In genomic region chr4:682490-683172, GRCh38 we compare ENCODE assay signal across 18 cellular contexts. TPM values are rescaled to one million over a fixed set of nuclear protein-coding genes. Genes with fewer than 3 reads are reported as not detected.
DNase-seq lines count a peak whose midpoint lies in the region; ATAC-seq and TF ChIP-seq lines count a peak whose summit lies in the region.
"Had no signal": no experiment of that assay in that cellular context is flagged by ENCODE, and none has a peak within 500 bp of the region (broad histone marks: within the 10 kb centered on the region; RNA-seq: fewer than 3 reads in every experiment).

No MANE protein-coding gene starts in this region.

- TF ChIP-seq POLR2A in breast epithelium (IDR thresholded peaks at IDR 0.05) (no peak), tibial nerve (IDR thresholded peaks at IDR 0.05) (no peak)

- no peak overlapping the region for H4K91ac ChIP-seq in H9 (ENCODE audit: insufficient read length, low read depth, low read length)

- H4K20me1 ChIP-seq in H9 (ENCODE audit: control insufficient read depth, insufficient read depth, insufficient read length): no peaks in the 10 kb centered on the region

- H3K9ac ChIP-seq in H9 (ENCODE audit: extremely low read depth, insufficient read length, low read length): no peak overlapping the region
- H3K9ac ChIP-seq in duodenal mucosa (ENCODE audit: low read depth in 1 of 2, low read length in 2 of 2): peak overlapping the region; percentile 12 to 54

- H3K23me2 ChIP-seq in H9 (ENCODE audit: insufficient read length, low read depth, low read length, poor library complexity, severe bottlenecking): peaks cover 5% of the 10 kb centered on the region

- TF ChIP-seq EP300 in tibial nerve (IDR thresholded peaks at IDR 0.05): no peak

- H3K9me3 Mint-ChIP-seq in MCF 10A (ENCODE audit: unreplicated experiment): no peaks in the 10 kb centered on the region
- H3K9me3 Mint-ChIP-seq in H9: no peaks in the 10 kb centered on the region; a peak in 1 of 5 replicates
- no peaks in the 10 kb centered on the region for H3K9me3 Mint-ChIP-seq in stimulated activated effector memory CD8-positive, alpha-beta T cell treated with anti-CD3 and anti-CD28 coated beads, Interleukin-12 subunit alpha, Interleukin-12 subunit beta, amount 100 ng/mL, for 72 hours

- peaks cover 12% of the 10 kb centered on the region for H3K36me3 Mint-ChIP-seq in MCF 10A (ENCODE audit: insufficient read depth, unreplicated experiment)
- H3K36me3 Mint-ChIP-seq in H9 (ENCODE audit: insufficient read depth in 1 of 3, low read depth in 3 of 3): peaks cover 0 to under 1% (median 0%) of the 10 kb centered on the region in 3 experiments; a peak in 2 of 7 replicates
- peaks cover 5% of the 10 kb centered on the region for H3K36me3 Mint-ChIP-seq in stimulated activated effector memory CD8-positive, alpha-beta T cell treated with anti-CD3 and anti-CD28 coated beads, Interleukin-12 subunit alpha, Interleukin-12 subunit beta, amount 100 ng/mL, for 72 hours

- H2BK20ac ChIP-seq in H9 (ENCODE audit: low read depth, low read length, poor library complexity, severe bottlenecking): no peak overlapping the region

- H4K5ac ChIP-seq in H9 (ENCODE audit: insufficient read length, low read depth, low read length): no peak overlapping the region

- H2AFZ ChIP-seq in H9 (ENCODE audit: low read length): no peak overlapping the region

- ATAC-seq in stimulated activated effector memory CD8-positive, alpha-beta T cell treated with anti-CD3 and anti-CD28 coated beads, Interleukin-12 subunit alpha, Interleukin-12 subunit beta, amount 100 ng/mL, for 72 hours: no peak
- ATAC-seq in lower lobe of right lung: no peak

- no CpG with 5 or more reads among the region's 23 CpGs for WGBS in H9 (ENCODE audit: extremely low coverage, insufficient read length, low lambda C conversion rate)
- WGBS in tibial nerve, 2 donors: 89 to 93% methylated on average over 12 to 21 of the region's 23 CpGs

- H2BK5ac ChIP-seq in H9 (ENCODE audit: insufficient read length, low read length): no peak overlapping the region

- H3K27ac ChIP-seq in breast epithelium (no peak overlapping the region), H9 (ENCODE audit: insufficient read length, low read depth, low read length) (no peak overlapping the region), duodenal mucosa (ENCODE audit: low read depth, low read length) (no peak overlapping the region), lower lobe of right lung (no peak overlapping the region), tibial nerve (no peak overlapping the region)
- H3K27ac ChIP-seq: body of pancreas had no signal

- H3K14ac ChIP-seq in H9 (ENCODE audit: insufficient read depth, low read length): no peak overlapping the region

- peaks cover 13% of the 10 kb centered on the region in 2 donors for H3K4me1 ChIP-seq in breast epithelium
- H3K4me1 ChIP-seq in H9 (ENCODE audit: insufficient read depth, low read length): no peaks in the 10 kb centered on the region
- H3K4me1 ChIP-seq in duodenal mucosa (ENCODE audit: control insufficient read depth in 1 of 2, insufficient read depth in 2 of 2, low read length in 2 of 2): peaks cover 53 to 61% of the 10 kb centered on the region in 2 donors
- peaks cover 35% of the 10 kb centered on the region for H3K4me1 ChIP-seq in lower lobe of right lung
- H3K4me1 ChIP-seq in tibial nerve: peaks cover 0 to 47% (median 12%) of the 10 kb centered on the region in 4 donors

- H3K23ac ChIP-seq in H9 (ENCODE audit: insufficient read length, low read depth, low read length): no peak overlapping the region

- H3K9me3 ChIP-seq in breast epithelium: no peaks in the 10 kb centered on the region
- H3K9me3 ChIP-seq in H9 (ENCODE audit: control insufficient read depth, low read depth, low read length): no peaks in the 10 kb centered on the region
- no peaks in the 10 kb centered on the region for H3K9me3 ChIP-seq in duodenal mucosa (ENCODE audit: control insufficient read depth in 1 of 2, low read length in 2 of 2)
- H3K9me3 ChIP-seq in lower lobe of right lung: no peaks in the 10 kb centered on the region
- no peaks in the 10 kb centered on the region for H3K9me3 ChIP-seq in tibial nerve
- H3K9me3 ChIP-seq: BE2C, body of pancreas had no signal

- H3T11ph ChIP-seq in H9 (ENCODE audit: low read length): no peak overlapping the region

- DNase-seq in breast epithelium (ENCODE audit: low spot score in 2 of 2) (no peak), MCF 10A (ENCODE audit: unreplicated experiment) (no peak), H9 (peak; percentile 28), middle frontal gyrus (ENCODE audit: extremely low spot score, low spot score) (no peak), lower lobe of right lung (no peak), tibial nerve (ENCODE audit: low spot score in 2 of 2) (no peak)
- DNase-seq in stimulated activated effector memory CD8-positive, alpha-beta T cell treated with anti-CD3 and anti-CD28 coated beads, Interleukin-12 subunit alpha, Interleukin-12 subunit beta, amount 100 ng/mL, for 72 hours (ENCODE audit: low spot score in 2 of 2): no peak
- DNase-seq: BE2C; foreskin fibroblast; NCI-H446 treated with DMSO at 0.1 percent for 48 hours; stimulated activated CD4-positive, alpha-beta T cell treated with anti-CD3 and anti-CD28 coated beads, Interleukin-1b, Interleukin-23, amount 100 ng/mL, for 48 hours; stimulated activated CD8-positive, alpha-beta memory T cell treated with anti-CD3 and anti-CD28 coated beads, Interleukin-4, amount 100 ng/mL, for 48 hours had no signal

- H3K4ac ChIP-seq in H9 (ENCODE audit: low read depth, low read length): no peak overlapping the region

- no peak overlapping the region for H2BK120ac ChIP-seq in H9 (ENCODE audit: low read depth, low read length, poor library complexity, severe bottlenecking)

- no peak overlapping the region for H3K4me2 ChIP-seq in H9 (ENCODE audit: insufficient read depth, insufficient read length, low read length)

- BruUV-seq in MCF 10A (replicated peaks; lab: Mats Ljungman, UMichigan): no TSS peak

- H3K18ac ChIP-seq in H9 (ENCODE audit: insufficient read length, low read depth, low read length): no peak overlapping the region

- no peaks in the 10 kb centered on the region for H3K79me2 ChIP-seq in H9 (ENCODE audit: insufficient read depth, low read length)

- POLR2A ChIA-PET in MCF 10A (lab: Yijun Ruan, JAX): no interaction called here

- no peak for TF ChIP-seq CTCF in breast epithelium (IDR thresholded peaks at IDR 0.05)
- TF ChIP-seq CTCF in MCF 10A (IDR thresholded peaks at IDR 0.05; ENCODE audit: unreplicated experiment): no peak
- TF ChIP-seq CTCF in H9 (conservative IDR thresholded peaks at IDR 0.05): no peak
- no peak for TF ChIP-seq CTCF in lower lobe of right lung (IDR thresholded peaks at IDR 0.05)
- no peak for TF ChIP-seq CTCF in tibial nerve (IDR thresholded peaks at IDR 0.05)

- H2AK5ac ChIP-seq in H9 (ENCODE audit: insufficient read length, low read length): no peak overlapping the region

- H2BK15ac ChIP-seq in H9 (ENCODE audit: low read depth, low read length): no peak overlapping the region

- H3K4me3 ChIP-seq in breast epithelium (peak overlapping the region in 2 of 3 donors; percentile 63 to 92), duodenal mucosa (ENCODE audit: low read depth in 1 of 2, low read length in 2 of 2) (peak overlapping the region in 1 of 2 donors; percentile 48), lower lobe of right lung (no peak overlapping the region), tibial nerve (no peak overlapping the region)
- H3K4me3 ChIP-seq: body of pancreas had no signal

- H3K56ac ChIP-seq in H9 (ENCODE audit: insufficient read length, low read depth, low read length): no peak overlapping the region

- no peaks in the 10 kb centered on the region for H3K27me3 ChIP-seq in breast epithelium
- no peaks in the 10 kb centered on the region for H3K27me3 ChIP-seq in H9 (ENCODE audit: insufficient read depth, low read length)
- no peaks in the 10 kb centered on the region for H3K27me3 ChIP-seq in duodenal mucosa (ENCODE audit: control insufficient read depth in 1 of 2, insufficient read depth in 2 of 2, low read length in 2 of 2)
- no peaks in the 10 kb centered on the region for H3K27me3 ChIP-seq in lower lobe of right lung (ENCODE audit: low read depth)
- H3K27me3 ChIP-seq in tibial nerve: no peaks in the 10 kb centered on the region
- H3K27me3 ChIP-seq: BE2C, body of pancreas had no signal

- H3K36me3 ChIP-seq in breast epithelium: no peaks in the 10 kb centered on the region
- no peaks in the 10 kb centered on the region for H3K36me3 ChIP-seq in duodenal mucosa (ENCODE audit: control insufficient read depth in 1 of 2, insufficient read depth in 2 of 2, low read length in 2 of 2)
- H3K36me3 ChIP-seq in lower lobe of right lung: no peaks in the 10 kb centered on the region
- no peaks in the 10 kb centered on the region for H3K36me3 ChIP-seq in tibial nerve
- H3K36me3 ChIP-seq: BE2C had no signal

- CTCF ChIA-PET in MCF 10A (lab: Yijun Ruan, JAX): no interaction called here

- H3K27me3 Mint-ChIP-seq in MCF 10A (ENCODE audit: insufficient read depth, unreplicated experiment): no peaks in the 10 kb centered on the region
- H3K27me3 Mint-ChIP-seq in H9 (ENCODE audit: low read depth): peaks cover 11% of the 10 kb centered on the region
- H3K27me3 Mint-ChIP-seq: progenitor cell of endocrine pancreas had no signal

- no peaks in the 10 kb centered on the region for H3K79me1 ChIP-seq in H9 (ENCODE audit: insufficient read depth, low read depth, low read length, poor library complexity, severe bottlenecking)

- H3K27ac Mint-ChIP-seq in MCF 10A (ENCODE audit: low read depth, unreplicated experiment) (no peak overlapping the region), H9 (no peak overlapping the region; a peak in 1 of 7 replicates)
- no peak overlapping the region for H3K27ac Mint-ChIP-seq in stimulated activated effector memory CD8-positive, alpha-beta T cell treated with anti-CD3 and anti-CD28 coated beads, Interleukin-12 subunit alpha, Interleukin-12 subunit beta, amount 100 ng/mL, for 72 hours
- H3K27ac Mint-ChIP-seq: progenitor cell of endocrine pancreas had no signal

- no peak overlapping the region for H2BK12ac ChIP-seq in H9 (ENCODE audit: insufficient read length, low read depth, low read length)

- H3K4me1 Mint-ChIP-seq in MCF 10A (ENCODE audit: insufficient read depth, unreplicated experiment) (peaks cover 15% of the 10 kb centered on the region), H9 (peaks cover 3 to 17% of the 10 kb centered on the region in 2 experiments)
- peaks cover 22% of the 10 kb centered on the region for H3K4me1 Mint-ChIP-seq in stimulated activated effector memory CD8-positive, alpha-beta T cell treated with anti-CD3 and anti-CD28 coated beads, Interleukin-12 subunit alpha, Interleukin-12 subunit beta, amount 100 ng/mL, for 72 hours

- no peak overlapping the region for H4K8ac ChIP-seq in H9 (replicated peaks; ENCODE audit: insufficient read length, low read depth, low read length)

- intact Hi-C loops in breast epithelium (cut with DNase I; ENCODE audit: low total_unique reads) (no loop called here), MCF 10A (cut with micrococcal nuclease) (no loop called here), lower lobe of right lung (cut with DNase I) (no loop called here)

- no peak overlapping the region for H3K4me3 Mint-ChIP-seq in MCF 10A (ENCODE audit: unreplicated experiment)
- peak overlapping the region in 1 of 2 experiments; percentile 44; a peak in 1 of 5 replicates for H3K4me3 Mint-ChIP-seq in H9
- H3K4me3 Mint-ChIP-seq in stimulated activated effector memory CD8-positive, alpha-beta T cell treated with anti-CD3 and anti-CD28 coated beads, Interleukin-12 subunit alpha, Interleukin-12 subunit beta, amount 100 ng/mL, for 72 hours: peak overlapping the region; percentile 29

RNA-seq across cellular contexts. Expression of gene SLC49A3, which starts 6.3 kb away (rescaled TPM):
- total RNA-seq in breast epithelium: 10 to 100 TPM; 14.4 to 22.3 (median 18.3) TPM
- total RNA-seq in MCF 10A (2022): not detected in 2 replicates
- total RNA-seq in H9 (2021): 6.8 and 6.9 TPM in 2 replicates
- 31.5 TPM for total RNA-seq in lower lobe of right lung
- 10 to 100 TPM in 3 of 4 donors, 1 to 10 TPM in 1; 5.9 to 18.0 (median 14.3) TPM for total RNA-seq in tibial nerve
- total RNA-seq: G401, M059J, RPMI7951 had no signal

RNA-seq across cellular contexts. Expression of gene MYL5, which starts 8.3 kb away (rescaled TPM):
- total RNA-seq in breast epithelium (10 to 100 TPM in 2 of 3 donors, 1 to 10 TPM in 1; 7.9 to 14.9 (median 12.1) TPM), MCF 10A (2022) (30.6 and 32.9 TPM in 2 replicates), H9 (2021) (18.0 and 18.4 TPM in 2 replicates), lower lobe of right lung (9.7 TPM), tibial nerve (10 to 100 TPM in 3 of 4 donors, 1 to 10 TPM in 1; 5.2 to 32.8 (median 12.9) TPM)

RNA-seq across cellular contexts. Expression of gene ATP5ME, which starts 8.6 kb away (rescaled TPM):
- total RNA-seq in breast epithelium (100 to 1,000 TPM; 108 to 179 (median 128) TPM), MCF 10A (2022) (355 and 389 TPM in 2 replicates), H9 (2021) (425 and 433 TPM in 2 replicates), lower lobe of right lung (173 TPM), tibial nerve (100 to 1,000 TPM in 3 of 4 donors, 10 to 100 TPM in 1; 50.0 to 219 (median 139) TPM)

RNA-seq across cellular contexts. Expression of gene PCGF3, which starts 23.0 kb away (rescaled TPM):
- total RNA-seq in breast epithelium (10 to 100 TPM; 60.6 to 71.7 (median 69.4) TPM), MCF 10A (2022) (26.5 and 33.5 TPM in 2 replicates), H9 (2021) (42.6 and 43.1 TPM in 2 replicates), lower lobe of right lung (44.8 TPM), tibial nerve (100 to 1,000 TPM in 2 of 4 donors, 10 to 100 TPM in 2; 54.8 to 123 (median 90.5) TPM)

RNA-seq across cellular contexts. Expression of gene PDE6B, which starts 57.3 kb away (rescaled TPM):
- 10 to 100 TPM in 1 of 3 donors, 1 to 10 TPM in 2; 2.7 to 10.2 (median 8.5) TPM for total RNA-seq in breast epithelium
- total RNA-seq in MCF 10A (2022): not detected in 2 replicates
- 10.2 and 10.8 TPM in 2 replicates for total RNA-seq in H9 (2021)
- total RNA-seq in lower lobe of right lung: 5.5 TPM
- 1 to 10 TPM in 1 of 4 donors, under 1 TPM in 1, not detected in 2; 0.98 to 1.3 TPM for total RNA-seq in tibial nerve
- total RNA-seq: M059J, RPMI7951 had no signal

Comparison
In these comparisons a context has a peak if more than half of its experiments do, and no peak if none do; other contexts are left out.
1. H3K4me3 ChIP-seq: peak in breast epithelium (2 of 3); none in lower lobe of right lung (single experiment) and tibial nerve (0 of 4).